In the genomic region with DNA sequence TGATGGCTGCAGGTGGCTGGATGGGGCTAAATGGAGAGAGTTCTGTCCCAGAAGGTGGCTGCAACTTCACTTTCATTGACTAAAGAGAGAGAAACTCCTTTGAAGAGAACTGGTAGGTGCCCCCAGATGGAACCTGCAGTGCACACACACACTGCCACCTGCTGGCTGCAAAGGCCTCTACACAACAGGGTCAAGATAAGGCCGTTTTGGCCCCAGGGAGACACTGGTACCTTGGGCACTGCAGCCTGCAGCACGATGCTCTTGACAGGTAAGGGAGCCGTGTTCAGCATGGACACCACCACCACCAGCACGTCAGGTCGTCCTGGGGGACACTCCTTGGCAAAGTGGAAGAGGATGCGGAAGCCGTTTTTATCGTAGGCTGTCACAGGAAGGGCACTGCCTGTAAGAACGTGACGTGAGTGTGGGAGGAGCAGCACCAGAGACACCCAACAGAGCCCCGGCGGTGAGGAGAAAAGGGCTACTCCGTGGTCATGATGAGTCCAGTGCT, we compare ENCODE assay signal across 8 cellular contexts. TPM values are rescaled to one million over a fixed set of nuclear protein-coding genes. Genes with fewer than 3 reads are reported as not detected.
DNase-seq lines count a peak whose midpoint lies in the region; ATAC-seq and TF ChIP-seq lines count a peak whose summit lies in the region.

No MANE protein-coding gene starts in this region.

- peaks cover 3 to 95% (median 20%) of the 10 kb centered on the region in 3 donors for H3K36me3 Mint-ChIP-seq in CD8-positive, alpha-beta memory T cell
- peaks cover 39% of the 10 kb centered on the region for H3K36me3 Mint-ChIP-seq in activated CD8-positive, alpha-beta memory T cell treated with anti-CD3 and anti-CD28 coated beads, Interleukin-2, amount 10 ng/mL, durations not matched to agents 7 days and 5 days
- H3K36me3 Mint-ChIP-seq in endodermal cell (ENCODE audit: low read depth) (peaks cover 60% of the 10 kb centered on the region), naive B cell (peaks cover 4 to 19% of the 10 kb centered on the region in 2 donors)

- H3K4me3 Mint-ChIP-seq in CD8-positive, alpha-beta memory T cell = peak overlapping the region in 6 of 7 donors; percentile 21 to 39 (median 36)
- H3K4me3 Mint-ChIP-seq in activated CD8-positive, alpha-beta memory T cell treated with anti-CD3 and anti-CD28 coated beads, Interleukin-2, amount 10 ng/mL, durations not matched to agents 7 days and 5 days = no peak overlapping the region
- H3K4me3 Mint-ChIP-seq in endodermal cell (no peak overlapping the region), naive B cell (peak overlapping the region in 2 of 8 donors; percentile 83 to 87)

- no peak for TF ChIP-seq POLR2A in testis (IDR thresholded peaks at IDR 0.05)

- peaks cover 29% of the 10 kb centered on the region for H3K4me1 ChIP-seq in CD8-positive, alpha-beta memory T cell (ENCODE audit: insufficient read depth, low read length)
- H3K4me1 ChIP-seq in endodermal cell (ENCODE audit: control insufficient read depth, insufficient read depth, low read length) = peaks cover 3% of the 10 kb centered on the region
- peaks cover 14% of the 10 kb centered on the region for H3K4me1 ChIP-seq in testis

- TF ChIP-seq CTCF in endodermal cell (conservative IDR thresholded peaks at IDR 0.05) (peak; percentile 92), testis (IDR thresholded peaks at IDR 0.05) (peak; percentile 36 to 72 (median 71))

- intact Hi-C loops in testis (cut with DNase I; ENCODE audit: low total_unique reads) = no loop called here

- DNase-seq in CD8-positive, alpha-beta memory T cell = peak; percentile 38 to 68 (median 49)
- DNase-seq in NOMO-1 (lab: John Stamatoyannopoulos, UW; ENCODE audit: unreplicated experiment in 2 of 2) (peak; percentile 57 to 70), endodermal cell (peak; percentile 92), naive B cell (peak; percentile 49), testis (peak; percentile 68)
- peak; percentile 72 for DNase-seq in activated CD8-positive, alpha-beta memory T cell treated with anti-CD3 and anti-CD28 coated beads, Interleukin-2, amount 10 ng/mL, durations not matched to agents 7 days and 5 days

- WGBS in endodermal cell (ENCODE audit: insufficient coverage in 1 of 2, insufficient read length in 1 of 2), 2 experiments = 77 to 78% methylated on average over 13 of the region's 13 CpGs
- WGBS in testis, 2 donors = 35 to 36% methylated on average over 4 to 13 of the region's 13 CpGs

- no peaks in the 10 kb centered on the region for H3K9me3 ChIP-seq in CD8-positive, alpha-beta memory T cell (ENCODE audit: low read length)
- H3K9me3 ChIP-seq in endodermal cell (ENCODE audit: control insufficient read depth, low read length) (no peaks in the 10 kb centered on the region), testis (no peaks in the 10 kb centered on the region)

- no peaks in the 10 kb centered on the region for H3K9me3 Mint-ChIP-seq in CD8-positive, alpha-beta memory T cell
- no peaks in the 10 kb centered on the region for H3K9me3 Mint-ChIP-seq in activated CD8-positive, alpha-beta memory T cell treated with anti-CD3 and anti-CD28 coated beads, Interleukin-2, amount 10 ng/mL, durations not matched to agents 7 days and 5 days (ENCODE audit: low read depth)
- H3K9me3 Mint-ChIP-seq in endodermal cell (no peaks in the 10 kb centered on the region), naive B cell (no peaks in the 10 kb centered on the region)

- CTCF ChIA-PET in CD8-positive, alpha-beta memory T cell (lab: Charles Lee) = interaction anchor here (1.1 to 3.6 kb wide), 9 partner anchors 9 to 278 kb away, joined by 3 to 20 read pairs (median 4); partner anchors contain the start of genes GGA3 and MIF4GD
- CTCF ChIA-PET in activated CD8-positive, alpha-beta memory T cell treated with anti-CD3 and anti-CD28 coated beads, Interleukin-2, amount 10 ng/mL, durations not matched to agents 7 days and 5 days (lab: Charles Lee) = interaction anchor here (0.7 to 4.9 kb wide), 10 partner anchors 8 to 277 kb away, joined by 3 to 33 read pairs (median 5); partner anchors contain the start of genes GGA3, MIF4GD and NT5C

- no peaks in the 10 kb centered on the region for H3K27me3 Mint-ChIP-seq in CD8-positive, alpha-beta memory T cell
- no peaks in the 10 kb centered on the region for H3K27me3 Mint-ChIP-seq in activated CD8-positive, alpha-beta memory T cell treated with anti-CD3 and anti-CD28 coated beads, Interleukin-2, amount 10 ng/mL, durations not matched to agents 7 days and 5 days
- H3K27me3 Mint-ChIP-seq in endodermal cell (ENCODE audit: insufficient read depth) (no peaks in the 10 kb centered on the region), naive B cell (no peaks in the 10 kb centered on the region)

- H3K27ac Mint-ChIP-seq in CD8-positive, alpha-beta memory T cell = peak overlapping the region; percentile 58 to 97 (median 92)
- peak overlapping the region; percentile 70 for H3K27ac Mint-ChIP-seq in activated CD8-positive, alpha-beta memory T cell treated with anti-CD3 and anti-CD28 coated beads, Interleukin-2, amount 10 ng/mL, durations not matched to agents 7 days and 5 days
- peak overlapping the region; percentile 5 for H3K27ac Mint-ChIP-seq in endodermal cell
- H3K27ac Mint-ChIP-seq in naive B cell = peak overlapping the region in 4 of 6 donors; percentile 61 to 94 (median 83)

- H3K36me3 ChIP-seq in CD8-positive, alpha-beta memory T cell (ENCODE audit: insufficient read depth, low read length) = peaks cover 57% of the 10 kb centered on the region
- H3K36me3 ChIP-seq in endodermal cell (ENCODE audit: control insufficient read depth, insufficient read depth, low read length) (peaks cover 84% of the 10 kb centered on the region), testis (ENCODE audit: low read depth, missing control alignments) (peaks cover 2% of the 10 kb centered on the region)

- H3K4me3 ChIP-seq in CD8-positive, alpha-beta memory T cell (ENCODE audit: low read length) = no peak overlapping the region
- no peak overlapping the region for H3K4me3 ChIP-seq in endodermal cell (ENCODE audit: low read length)
- H3K4me3 ChIP-seq in testis = no peak overlapping the region

- H3K27me3 ChIP-seq in CD8-positive, alpha-beta memory T cell (ENCODE audit: insufficient read depth, low read length, poor library complexity, severe bottlenecking) = no peaks in the 10 kb centered on the region
- H3K27me3 ChIP-seq in endodermal cell (ENCODE audit: control insufficient read depth, insufficient read depth, low read length, poor library complexity, severe bottlenecking) (no peaks in the 10 kb centered on the region), testis (no peaks in the 10 kb centered on the region)

- no peak overlapping the region for H3K27ac ChIP-seq in CD8-positive, alpha-beta memory T cell (ENCODE audit: low read depth, low read length)
- H3K27ac ChIP-seq in endodermal cell (ENCODE audit: low read depth, low read length) = no peak overlapping the region
- H3K27ac ChIP-seq in testis = no peak overlapping the region

- peaks cover 31 to 41% (median 31%) of the 10 kb centered on the region in 3 donors for H3K4me1 Mint-ChIP-seq in CD8-positive, alpha-beta memory T cell
- peaks cover 32% of the 10 kb centered on the region for H3K4me1 Mint-ChIP-seq in activated CD8-positive, alpha-beta memory T cell treated with anti-CD3 and anti-CD28 coated beads, Interleukin-2, amount 10 ng/mL, durations not matched to agents 7 days and 5 days
- H3K4me1 Mint-ChIP-seq in endodermal cell (no peaks in the 10 kb centered on the region), naive B cell (peaks cover 9 to 19% (median 12%) of the 10 kb centered on the region in 3 donors)

- POLR2A ChIA-PET in CD8-positive, alpha-beta memory T cell (lab: Charles Lee) = interaction anchor here (0.6 to 2.2 kb wide), 3 partner anchors 20 to 50 kb away, joined by 3 to 6 read pairs (median 3); partner anchors contain the start of genes MIF4GD and SLC25A19

- ATAC-seq in HG02981 (IDR thresholded peaks at IDR 0.05; ENCODE audit: unreplicated experiment) (peak; percentile 50), naive B cell (ENCODE audit: low read depth in 2 of 2) (peak; percentile 60 to 78), GM21737 (IDR thresholded peaks at IDR 0.05; ENCODE audit: unreplicated experiment) (no peak)
- peak; percentile 74 for ATAC-seq in activated CD8-positive, alpha-beta memory T cell treated with anti-CD3 and anti-CD28 coated beads, Interleukin-2, amount 10 ng/mL, durations not matched to agents 7 days and 5 days

- H3K9ac ChIP-seq in endodermal cell (ENCODE audit: extremely low read depth, low read length, poor library complexity, severe bottlenecking) = no peak overlapping the region

RNA-seq across cellular contexts. Expression of gene GGA3, which starts 22.7 kb away (rescaled TPM):
- total RNA-seq in CD8-positive, alpha-beta memory T cell = 10 to 100 TPM; 73.2 to 75.1 TPM
- 17.6 TPM for polyA plus RNA-seq in CD8-positive, alpha-beta memory T cell
- 10 to 100 TPM; 84.6 to 90.2 TPM for total RNA-seq in activated CD8-positive, alpha-beta memory T cell treated with anti-CD3 and anti-CD28 coated beads, Interleukin-2, amount 10 ng/mL, durations not matched to agents 7 days and 5 days
- total RNA-seq in endodermal cell (10 to 100 TPM; 64.9 to 73.2 TPM), testis (10 to 100 TPM; 46.8 to 50.2 TPM)
- polyA plus RNA-seq in endodermal cell (2013, experiment 1 of 2) = 53.1 TPM
- polyA plus RNA-seq in endodermal cell (2013, experiment 2 of 2) = 41.4 TPM
- polyA plus RNA-seq in naive B cell (ENCODE audit: low read depth in 6 of 6) (10 to 100 TPM in 5 of 6 donors, 1 to 10 TPM in 1; 4.5 to 31.6 (median 13.7) TPM), testis (ENCODE audit: insufficient read depth, low read depth, low replicate concordance) (42.9 TPM)

RNA-seq across cellular contexts. Expression of gene MRPS7, which starts 22.9 kb away (rescaled TPM):
- total RNA-seq in CD8-positive, alpha-beta memory T cell = 100 to 1,000 TPM; 101 to 102 TPM
- polyA plus RNA-seq in CD8-positive, alpha-beta memory T cell = 123 TPM
- total RNA-seq in activated CD8-positive, alpha-beta memory T cell treated with anti-CD3 and anti-CD28 coated beads, Interleukin-2, amount 10 ng/mL, durations not matched to agents 7 days and 5 days = 10 to 100 TPM; 49.5 to 56.9 TPM
- total RNA-seq in endodermal cell = 10 to 100 TPM; 81.0 to 82.5 TPM
- 93.0 TPM for polyA plus RNA-seq in endodermal cell (2013, experiment 1 of 2)
- polyA plus RNA-seq in endodermal cell (2013, experiment 2 of 2) = 81.6 TPM
- polyA plus RNA-seq in naive B cell (ENCODE audit: low read depth in 6 of 6) = 100 to 1,000 TPM in 1 of 6 donors, 10 to 100 TPM in 5; 70.1 to 103 (median 94.4) TPM
- total RNA-seq in testis = 10 to 100 TPM; 53.3 to 72.9 TPM
- 83.5 TPM for polyA plus RNA-seq in testis (ENCODE audit: insufficient read depth, low read depth, low replicate concordance)

RNA-seq across cellular contexts. Expression of gene MIF4GD, which starts 32.3 kb away (rescaled TPM):
- total RNA-seq in CD8-positive, alpha-beta memory T cell = 10 to 100 TPM; 38.5 to 40.4 TPM
- 108 TPM for polyA plus RNA-seq in CD8-positive, alpha-beta memory T cell
- 10 to 100 TPM; 56.9 to 58.5 TPM for total RNA-seq in activated CD8-positive, alpha-beta memory T cell treated with anti-CD3 and anti-CD28 coated beads, Interleukin-2, amount 10 ng/mL, durations not matched to agents 7 days and 5 days
- total RNA-seq in endodermal cell (10 to 100 TPM; 17.9 to 28.6 TPM), testis (10 to 100 TPM; 34.5 to 35.3 TPM)
- 22.2 TPM for polyA plus RNA-seq in endodermal cell (2013, experiment 1 of 2)
- polyA plus RNA-seq in endodermal cell (2013, experiment 2 of 2) = 20.2 TPM
- polyA plus RNA-seq in naive B cell (ENCODE audit: low read depth in 6 of 6) (100 to 1,000 TPM in 5 of 6 donors, 10 to 100 TPM in 1; 95.1 to 133 (median 105) TPM), testis (ENCODE audit: insufficient read depth, low read depth, low replicate concordance) (37.1 TPM)

RNA-seq across cellular contexts. Expression of gene NUP85, which starts 33.3 kb away (rescaled TPM):
- total RNA-seq in CD8-positive, alpha-beta memory T cell = 100 to 1,000 TPM; 147 to 152 TPM
- 39.0 TPM for polyA plus RNA-seq in CD8-positive, alpha-beta memory T cell
- total RNA-seq in activated CD8-positive, alpha-beta memory T cell treated with anti-CD3 and anti-CD28 coated beads, Interleukin-2, amount 10 ng/mL, durations not matched to agents 7 days and 5 days = 100 to 1,000 TPM; 164 to 176 TPM
- 100 to 1,000 TPM; 105 to 117 TPM for total RNA-seq in endodermal cell
- polyA plus RNA-seq in endodermal cell (2013, experiment 1 of 2) = 61.6 TPM
- polyA plus RNA-seq in endodermal cell (2013, experiment 2 of 2) = 57.0 TPM
- polyA plus RNA-seq in naive B cell (ENCODE audit: low read depth in 6 of 6) = 10 to 100 TPM; 11.7 to 41.1 (median 33.4) TPM
- 10 to 100 TPM; 57.8 to 76.1 TPM for total RNA-seq in testis
- polyA plus RNA-seq in testis (ENCODE audit: insufficient read depth, low read depth, low replicate concordance) = 52.6 TPM

RNA-seq across cellular contexts. Expression of gene SLC25A19, which starts 50.5 kb away (rescaled TPM):
- total RNA-seq in CD8-positive, alpha-beta memory T cell = 100 to 1,000 TPM; 119 to 126 TPM
- polyA plus RNA-seq in CD8-positive, alpha-beta memory T cell = 15.5 TPM
- 10 to 100 TPM; 46.3 to 66.4 TPM for total RNA-seq in activated CD8-positive, alpha-beta memory T cell treated with anti-CD3 and anti-CD28 coated beads, Interleukin-2, amount 10 ng/mL, durations not matched to agents 7 days and 5 days
- 10 to 100 TPM; 10.6 to 10.7 TPM for total RNA-seq in endodermal cell
- 7.9 TPM for polyA plus RNA-seq in endodermal cell (2013, experiment 1 of 2)
- 6.2 TPM for polyA plus RNA-seq in endodermal cell (2013, experiment 2 of 2)
- polyA plus RNA-seq in naive B cell (ENCODE audit: low read depth in 6 of 6) = 10 to 100 TPM; 26.1 to 41.8 (median 31.3) TPM
- 10 to 100 TPM; 34.3 to 44.6 TPM for total RNA-seq in testis
- polyA plus RNA-seq in testis (ENCODE audit: insufficient read depth, low read depth, low replicate concordance) = 98.0 TPM

Comparison
In these comparisons a context has a peak if more than half of its experiments do, and no peak if none do; other contexts are left out.
1. H3K27ac Mint-ChIP-seq: peak in every context shown above with its lines; median percentile 92 in CD8-positive, alpha-beta memory T cell; 83 in naive B cell; 70 in activated CD8-positive, alpha-beta memory T cell treated with anti-CD3 and anti-CD28 coated beads, Interleukin-2, amount 10 ng/mL, durations not matched to agents 7 days and 5 days; 5 in endodermal cell.
2. H3K4me3 Mint-ChIP-seq: peak in CD8-positive, alpha-beta memory T cell (6 of 7); none in activated CD8-positive, alpha-beta memory T cell treated with anti-CD3 and anti-CD28 coated beads, Interleukin-2, amount 10 ng/mL, durations not matched to agents 7 days and 5 days (single experiment) and endodermal cell (single experiment).
3. Peak in every context shown above with its lines, with median percentiles within 50 percentile points of each other: DNase-seq.